1 cellular context compared by ENCODE assay signal in genomic region chr19:54189020-54189667, GRCh38.
TF ChIP-seq lines count a peak whose summit lies in the region.

Gene MBOAT7, minus strand, starts transcription at chr19:54189580. Its CDS starts 1,072 bp downstream, at chr19:54188508.

TF ChIP-seq in HepG2, 621 proteins besides CTCF, POLR2A, EP300 and RAD21 (continued from another document and continues in another):
- TF ChIP-seq LBX2 (CRISPR knock-in tag; IDR thresholded peaks at IDR 0.05; ENCODE audit: borderline replicate concordance): no peak
- TF ChIP-seq ZNF883 (CRISPR knock-in tag; IDR thresholded peaks at IDR 0.05; ENCODE audit: not compliant biosample characterization): peak; percentile 65
- peak; percentile 84; the same call in 1 of the 2 replicates for TF ChIP-seq ZNF556 (CRISPR knock-in tag; IDR thresholded peaks at IDR 0.05; ENCODE audit: borderline replicate concordance)
- no peak for TF ChIP-seq ZNF512 (CRISPR knock-in tag; IDR thresholded peaks at IDR 0.05)
- TF ChIP-seq MYNN (CRISPR knock-in tag; IDR thresholded peaks at IDR 0.05; ENCODE audit: low read depth): no peak
- no peak for TF ChIP-seq PHF21A (CRISPR knock-in tag; IDR thresholded peaks at IDR 0.05)
- TF ChIP-seq, protein P1, sequence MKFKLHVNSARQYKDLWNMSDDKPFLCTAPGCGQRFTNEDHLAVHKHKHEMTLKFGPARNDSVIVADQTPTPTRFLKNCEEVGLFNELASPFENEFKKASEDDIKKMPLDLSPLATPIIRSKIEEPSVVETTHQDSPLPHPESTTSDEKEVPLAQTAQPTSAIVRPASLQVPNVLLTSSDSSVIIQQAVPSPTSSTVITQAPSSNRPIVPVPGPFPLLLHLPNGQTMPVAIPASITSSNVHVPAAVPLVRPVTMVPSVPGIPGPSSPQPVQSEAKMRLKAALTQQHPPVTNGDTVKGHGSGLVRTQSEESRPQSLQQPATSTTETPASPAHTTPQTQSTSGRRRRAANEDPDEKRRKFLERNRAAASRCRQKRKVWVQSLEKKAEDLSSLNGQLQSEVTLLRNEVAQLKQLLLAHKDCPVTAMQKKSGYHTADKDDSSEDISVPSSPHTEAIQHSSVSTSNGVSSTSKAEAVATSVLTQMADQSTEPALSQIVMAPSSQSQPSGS (CRISPR knock-in tag; IDR thresholded peaks at IDR 0.05): no peak
- TF ChIP-seq ZNF205 (CRISPR knock-in tag; IDR thresholded peaks at IDR 0.05): no peak
- peak; percentile 60 for TF ChIP-seq HNRNPK (IDR thresholded peaks at IDR 0.05; ENCODE audit: low read depth, low read length, poor library complexity, severe bottlenecking)
- TF ChIP-seq CHCHD3 (CRISPR knock-in tag; IDR thresholded peaks at IDR 0.05): no peak
- TF ChIP-seq ARNTL (CRISPR knock-in tag; IDR thresholded peaks at IDR 0.05): no peak
- TF ChIP-seq ZNF792 (CRISPR knock-in tag; IDR thresholded peaks at IDR 0.05): no peak
- peak; percentile 68 for TF ChIP-seq NFKB2 (CRISPR knock-in tag; IDR thresholded peaks at IDR 0.05; ENCODE audit: borderline replicate concordance)
- TF ChIP-seq TBX2 (CRISPR knock-in tag; IDR thresholded peaks at IDR 0.05; ENCODE audit: borderline replicate concordance): 0 out of 2 replicates have a peak, but pooled peaks have one; percentile 27
- peak; percentile 64; the same call in 1 of the 2 replicates for TF ChIP-seq ZNF280B (CRISPR knock-in tag; IDR thresholded peaks at IDR 0.05; ENCODE audit: borderline replicate concordance)
- no peak for TF ChIP-seq FOXO4 (CRISPR knock-in tag; conservative IDR thresholded peaks at IDR 0.05)
- TF ChIP-seq, protein P2, sequence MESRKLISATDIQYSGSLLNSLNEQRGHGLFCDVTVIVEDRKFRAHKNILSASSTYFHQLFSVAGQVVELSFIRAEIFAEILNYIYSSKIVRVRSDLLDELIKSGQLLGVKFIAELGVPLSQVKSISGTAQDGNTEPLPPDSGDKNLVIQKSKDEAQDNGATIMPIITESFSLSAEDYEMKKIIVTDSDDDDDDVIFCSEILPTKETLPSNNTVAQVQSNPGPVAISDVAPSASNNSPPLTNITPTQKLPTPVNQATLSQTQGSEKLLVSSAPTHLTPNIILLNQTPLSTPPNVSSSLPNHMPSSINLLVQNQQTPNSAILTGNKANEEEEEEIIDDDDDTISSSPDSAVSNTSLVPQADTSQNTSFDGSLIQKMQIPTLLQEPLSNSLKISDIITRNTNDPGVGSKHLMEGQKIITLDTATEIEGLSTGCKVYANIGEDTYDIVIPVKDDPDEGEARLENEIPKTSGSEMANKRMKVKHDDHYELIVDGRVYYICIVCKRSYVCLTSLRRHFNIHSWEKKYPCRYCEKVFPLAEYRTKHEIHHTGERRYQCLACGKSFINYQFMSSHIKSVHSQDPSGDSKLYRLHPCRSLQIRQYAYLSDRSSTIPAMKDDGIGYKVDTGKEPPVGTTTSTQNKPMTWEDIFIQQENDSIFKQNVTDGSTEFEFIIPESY (CRISPR knock-in tag; IDR thresholded peaks at IDR 0.05): no peak
- TF ChIP-seq, protein P3, sequence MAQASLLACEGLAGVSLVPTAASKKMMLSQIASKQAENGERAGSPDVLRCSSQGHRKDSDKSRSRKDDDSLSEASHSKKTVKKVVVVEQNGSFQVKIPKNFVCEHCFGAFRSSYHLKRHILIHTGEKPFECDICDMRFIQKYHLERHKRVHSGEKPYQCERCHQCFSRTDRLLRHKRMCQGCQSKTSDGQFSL (CRISPR knock-in tag; IDR thresholded peaks at IDR 0.05): no peak
- no peak for TF ChIP-seq GLMP (CRISPR knock-in tag; IDR thresholded peaks at IDR 0.05; ENCODE audit: borderline replicate concordance)
- no peak for TF ChIP-seq ZSCAN12 (CRISPR knock-in tag; IDR thresholded peaks at IDR 0.05)
- TF ChIP-seq ZNF18 (CRISPR knock-in tag; IDR thresholded peaks at IDR 0.05; ENCODE audit: insufficient replicate concordance): peak; percentile 25
- TF ChIP-seq YEATS2 (CRISPR knock-in tag; IDR thresholded peaks at IDR 0.05; ENCODE audit: borderline replicate concordance): peak; percentile 36; the same call in 1 of the 2 replicates
- no peak; the same call in 1 of the 2 replicates for TF ChIP-seq KDM3A (CRISPR knock-in tag; IDR thresholded peaks at IDR 0.05; ENCODE audit: low read depth)
- TF ChIP-seq CCDC6 (CRISPR knock-in tag; IDR thresholded peaks at IDR 0.05): no peak
- TF ChIP-seq, protein P4, sequence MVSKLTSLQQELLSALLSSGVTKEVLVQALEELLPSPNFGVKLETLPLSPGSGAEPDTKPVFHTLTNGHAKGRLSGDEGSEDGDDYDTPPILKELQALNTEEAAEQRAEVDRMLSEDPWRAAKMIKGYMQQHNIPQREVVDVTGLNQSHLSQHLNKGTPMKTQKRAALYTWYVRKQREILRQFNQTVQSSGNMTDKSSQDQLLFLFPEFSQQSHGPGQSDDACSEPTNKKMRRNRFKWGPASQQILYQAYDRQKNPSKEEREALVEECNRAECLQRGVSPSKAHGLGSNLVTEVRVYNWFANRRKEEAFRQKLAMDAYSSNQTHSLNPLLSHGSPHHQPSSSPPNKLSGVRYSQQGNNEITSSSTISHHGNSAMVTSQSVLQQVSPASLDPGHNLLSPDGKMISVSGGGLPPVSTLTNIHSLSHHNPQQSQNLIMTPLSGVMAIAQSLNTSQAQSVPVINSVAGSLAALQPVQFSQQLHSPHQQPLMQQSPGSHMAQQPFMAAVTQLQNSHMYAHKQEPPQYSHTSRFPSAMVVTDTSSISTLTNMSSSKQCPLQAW (CRISPR knock-in tag; IDR thresholded peaks at IDR 0.05): peak; percentile 65
- peak; percentile 50 for TF ChIP-seq MYC (CRISPR knock-in tag; IDR thresholded peaks at IDR 0.05; ENCODE audit: borderline replicate concordance)
- TF ChIP-seq, protein P5, sequence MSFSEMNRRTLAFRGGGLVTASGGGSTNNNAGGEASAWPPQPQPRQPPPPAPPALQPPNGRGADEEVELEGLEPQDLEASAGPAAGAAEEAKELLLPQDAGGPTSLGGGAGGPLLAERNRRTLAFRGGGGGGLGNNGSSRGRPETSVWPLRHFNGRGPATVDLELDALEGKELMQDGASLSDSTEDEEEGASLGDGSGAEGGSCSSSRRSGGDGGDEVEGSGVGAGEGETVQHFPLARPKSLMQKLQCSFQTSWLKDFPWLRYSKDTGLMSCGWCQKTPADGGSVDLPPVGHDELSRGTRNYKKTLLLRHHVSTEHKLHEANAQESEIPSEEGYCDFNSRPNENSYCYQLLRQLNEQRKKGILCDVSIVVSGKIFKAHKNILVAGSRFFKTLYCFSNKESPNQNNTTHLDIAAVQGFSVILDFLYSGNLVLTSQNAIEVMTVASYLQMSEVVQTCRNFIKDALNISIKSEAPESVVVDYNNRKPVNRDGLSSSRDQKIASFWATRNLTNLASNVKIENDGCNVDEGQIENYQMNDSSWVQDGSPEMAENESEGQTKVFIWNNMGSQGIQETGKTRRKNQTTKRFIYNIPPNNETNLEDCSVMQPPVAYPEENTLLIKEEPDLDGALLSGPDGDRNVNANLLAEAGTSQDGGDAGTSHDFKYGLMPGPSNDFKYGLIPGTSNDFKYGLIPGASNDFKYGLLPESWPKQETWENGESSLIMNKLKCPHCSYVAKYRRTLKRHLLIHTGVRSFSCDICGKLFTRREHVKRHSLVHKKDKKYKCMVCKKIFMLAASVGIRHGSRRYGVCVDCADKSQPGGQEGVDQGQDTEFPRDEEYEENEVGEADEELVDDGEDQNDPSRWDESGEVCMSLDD (CRISPR knock-in tag; IDR thresholded peaks at IDR 0.05; ENCODE audit: borderline replicate concordance): 0 out of 2 replicates have a peak, but pooled peaks have one; percentile 25
- no peak for TF ChIP-seq NCOR1 (IDR thresholded peaks at IDR 0.05; ENCODE audit: borderline replicate concordance, low read length)
- TF ChIP-seq ZNF496 (CRISPR knock-in tag; IDR thresholded peaks at IDR 0.05; ENCODE audit: insufficient replicate concordance): no peak
- no peak for TF ChIP-seq ZFP41 (CRISPR knock-in tag; IDR thresholded peaks at IDR 0.05; ENCODE audit: borderline replicate concordance)
- TF ChIP-seq, protein P6, sequence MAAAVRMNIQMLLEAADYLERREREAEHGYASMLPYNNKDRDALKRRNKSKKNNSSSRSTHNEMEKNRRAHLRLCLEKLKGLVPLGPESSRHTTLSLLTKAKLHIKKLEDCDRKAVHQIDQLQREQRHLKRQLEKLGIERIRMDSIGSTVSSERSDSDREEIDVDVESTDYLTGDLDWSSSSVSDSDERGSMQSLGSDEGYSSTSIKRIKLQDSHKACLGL (CRISPR knock-in tag; IDR thresholded peaks at IDR 0.05): no peak
- TF ChIP-seq ZNF17 (CRISPR knock-in tag; IDR thresholded peaks at IDR 0.05): no peak
- TF ChIP-seq HOXD1 (CRISPR knock-in tag; IDR thresholded peaks at IDR 0.05): no peak
- TF ChIP-seq ZNF672 (CRISPR knock-in tag; IDR thresholded peaks at IDR 0.05): no peak
- 0 out of 2 replicates have a peak, but pooled peaks have one; percentile 60 for TF ChIP-seq ZSCAN22 (CRISPR knock-in tag; IDR thresholded peaks at IDR 0.05)
- no peak for TF ChIP-seq FOXJ3 (CRISPR knock-in tag; IDR thresholded peaks at IDR 0.05; ENCODE audit: borderline replicate concordance)
- TF ChIP-seq, protein P7, sequence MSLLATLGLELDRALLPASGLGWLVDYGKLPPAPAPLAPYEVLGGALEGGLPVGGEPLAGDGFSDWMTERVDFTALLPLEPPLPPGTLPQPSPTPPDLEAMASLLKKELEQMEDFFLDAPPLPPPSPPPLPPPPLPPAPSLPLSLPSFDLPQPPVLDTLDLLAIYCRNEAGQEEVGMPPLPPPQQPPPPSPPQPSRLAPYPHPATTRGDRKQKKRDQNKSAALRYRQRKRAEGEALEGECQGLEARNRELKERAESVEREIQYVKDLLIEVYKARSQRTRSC (CRISPR knock-in tag; IDR thresholded peaks at IDR 0.05; ENCODE audit: low read depth): 0 out of 2 replicates have a peak, but pooled peaks have one; percentile 47
- TF ChIP-seq ZNF256 (CRISPR knock-in tag; conservative IDR thresholded peaks at IDR 0.05): no peak
- TF ChIP-seq BCL6 (CRISPR knock-in tag; IDR thresholded peaks at IDR 0.05): no peak
- TF ChIP-seq, protein P8, sequence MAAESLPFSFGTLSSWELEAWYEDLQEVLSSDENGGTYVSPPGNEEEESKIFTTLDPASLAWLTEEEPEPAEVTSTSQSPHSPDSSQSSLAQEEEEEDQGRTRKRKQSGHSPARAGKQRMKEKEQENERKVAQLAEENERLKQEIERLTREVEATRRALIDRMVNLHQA (CRISPR knock-in tag; IDR thresholded peaks at IDR 0.05): no peak
- no peak for TF ChIP-seq ZNF335 (CRISPR knock-in tag; IDR thresholded peaks at IDR 0.05)
- TF ChIP-seq NCOA2 (CRISPR knock-in tag; IDR thresholded peaks at IDR 0.05): no peak
- TF ChIP-seq GLI4 (CRISPR knock-in tag; IDR thresholded peaks at IDR 0.05; ENCODE audit: borderline replicate concordance): no peak
